In the genomic region with DNA sequence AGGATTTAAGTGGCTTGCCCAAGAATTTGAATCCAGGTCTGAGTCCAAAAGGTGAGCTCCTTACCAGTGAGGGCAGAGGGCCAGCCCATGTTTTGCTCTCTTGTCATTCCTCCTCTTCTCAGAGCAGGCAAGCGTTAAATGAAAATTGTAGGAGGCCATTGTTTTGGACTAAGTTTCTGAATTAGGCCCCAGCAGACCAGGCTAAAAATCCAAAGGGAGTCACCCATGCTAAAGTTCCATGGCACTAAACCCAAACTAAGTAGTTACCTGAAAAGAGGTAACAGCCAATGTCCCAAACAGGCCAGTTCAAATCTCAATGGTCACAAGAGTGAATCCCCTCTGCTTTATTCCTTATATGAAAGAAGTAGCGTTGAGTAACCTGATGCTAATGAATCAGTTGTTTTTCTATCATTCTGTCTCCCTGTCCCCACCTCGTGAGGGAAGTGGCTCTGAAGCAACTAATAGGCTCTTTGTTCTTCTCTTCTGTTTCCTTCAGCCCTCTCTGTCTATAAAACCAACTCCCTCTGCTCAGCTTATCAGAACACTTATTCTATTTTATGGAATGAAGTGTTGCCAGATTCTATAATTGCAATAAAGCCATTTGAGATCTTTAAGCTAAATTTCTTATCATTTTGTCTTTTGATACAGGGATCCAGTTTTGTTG, we compare ENCODE assay signal across 29 cellular contexts. TPM values are rescaled to one million over a fixed set of nuclear protein-coding genes. Genes with fewer than 3 reads are reported as not detected.
A peak's percentile ranks its signal among the peaks of the same experiment; 100 is the strongest.
DNase-seq lines count a peak whose midpoint lies in the region; ATAC-seq, FAIRE-seq and TF ChIP-seq lines count a peak whose summit lies in the region.
"Had no signal": no experiment of that assay in that cellular context is flagged by ENCODE, and none has a peak within 500 bp of the region (broad histone marks: within the 10 kb centered on the region; RNA-seq: fewer than 3 reads in every experiment).

No MANE protein-coding gene starts in this region.

- CTCF ChIA-PET in GM12878 (lab: Yijun Ruan, JAX), result interaction anchor here (0.8 to 17.5 kb wide), 13 partner anchors 9 to 393 kb away, joined by 3 to 359 read pairs (median 5); partner anchors contain the start of gene SLC29A3

- SMC1A ChIA-PET in GM12878 (lab: Charles Lee; ENCODE audit: uncharacterized antibody, unreplicated experiment), result interaction anchor here (0.6 to 18.0 kb wide), 8 partner anchors 10 to 319 kb away, joined by 3 to 249 read pairs (median 5); partner anchors contain the start of gene SLC29A3

- POLR2A ChIA-PET in GM12878 (lab: Charles Lee), result interaction anchor here (1.3 to 4.5 kb wide), 2 partner anchors 13 to 61 kb away, joined by 4 to 26 read pairs; partner anchors contain the start of gene SLC29A3

- H3K4me3 ChIP-seq in DOHH2 (ENCODE audit: low read length) (peak overlapping the region; percentile 30), GM12878 (no peak overlapping the region), neutrophil (ENCODE audit: low read depth in 1 of 2, low read length in 1 of 2) (no peak overlapping the region)
- H3K4me3 ChIP-seq: A549, gastroesophageal sphincter, hepatocyte had no signal

- H2AFZ ChIP-seq in GM12878 (ENCODE audit: control insufficient read depth, low read depth, low read length), result no peak overlapping the region
- H2AFZ ChIP-seq: hepatocyte had no signal

- H3K4me1 ChIP-seq in DOHH2 (ENCODE audit: control insufficient read depth, low read length), result peaks cover 39% of the 10 kb centered on the region
- peaks cover 29% of the 10 kb centered on the region for H3K4me1 ChIP-seq in GM12878 (ENCODE audit: control insufficient read depth, insufficient read depth, low read length)
- H3K4me1 ChIP-seq in neutrophil (ENCODE audit: control insufficient read depth in 1 of 2, insufficient read depth in 1 of 2, low read depth in 1 of 2, low read length in 1 of 2), result peaks cover 21 to 23% of the 10 kb centered on the region in 2 experiments

- H3K27ac ChIP-seq in DOHH2 (ENCODE audit: low read depth, low read length) (no peak overlapping the region), GM12878 (ENCODE audit: control insufficient read depth, insufficient read depth) (no peak overlapping the region), neutrophil (peak overlapping the region; percentile 69)
- H3K27ac ChIP-seq: A549, hepatocyte had no signal

- no peak for TF ChIP-seq EP300 in GM12878 (IDR thresholded peaks at IDR 0.05; ENCODE audit: borderline replicate concordance in 1 of 2, control insufficient read depth in 1 of 2, low read depth in 2 of 2, low read length in 2 of 2)

- in situ Hi-C loops in GM12878 (cut with MboI), result no loop called here

- no peak for TF ChIP-seq POLR2A in GM12878 (IDR thresholded peaks at IDR 0.05; ENCODE audit: low read depth, low read length)

- H3K36me3 ChIP-seq in DOHH2 (ENCODE audit: control insufficient read depth, low read length) (no peaks in the 10 kb centered on the region), GM12878 (ENCODE audit: control insufficient read depth in 2 of 2, insufficient read depth in 2 of 2, low read length in 1 of 2) (no peaks in the 10 kb centered on the region), neutrophil (no peaks in the 10 kb centered on the region)
- H3K36me3 ChIP-seq: gastroesophageal sphincter had no signal

- H3K79me2 ChIP-seq in DOHH2 (ENCODE audit: control insufficient read depth, low read length) (no peaks in the 10 kb centered on the region), GM12878 (ENCODE audit: control insufficient read depth, insufficient read depth, low read length) (no peaks in the 10 kb centered on the region)
- H3K79me2 ChIP-seq: hepatocyte had no signal

- DNase-seq in Ammon's horn (ENCODE audit: low spot score) (peak; percentile 35), GM12878 (ENCODE audit: low read depth, low spot score) (no peak), DMS 273 (lab: John Stamatoyannopoulos, UW; ENCODE audit: unreplicated experiment) (no peak), SW480 (ENCODE audit: low spot score) (no peak), SHP77 (lab: John Stamatoyannopoulos, UW) (no peak), NCI-H2081 (lab: John Stamatoyannopoulos, UW) (no peak)
- DNase-seq: activated CD4-positive, alpha-beta T cell treated with anti-CD3 and anti-CD28 coated beads for 48 hours; activated gamma-delta T cell treated with Interleukin-2 at 50 U/mL for 16 hours; activated T-cell treated with anti-CD3 and anti-CD28 coated beads, Interleukin-2, amount 50 U/mL, for 1 hour; central memory CD4-positive, alpha-beta T cell; EL; GOT3; HFFc6; left cardiac atrium; mesendoderm; NCI-H2029 treated with DMSO at 0.1 percent for 48 hours; NCI-H345; NCI-H774; occipital lobe; stimulated activated CD4-positive, alpha-beta T cell treated with anti-CD3 and anti-CD28 coated beads, Interleukin-15, amount 100 ng/mL, for 24 hours; stimulated activated naive CD4-positive, alpha-beta T cell; trophoblast cell had no signal

- WGBS in GM12878 (ENCODE audit: insufficient coverage, insufficient replicate concordance, low lambda C conversion rate, missing lambda C conversion rate), result 57% methylated on average over 3 of the region's 3 CpGs

- no peak for TF ChIP-seq CTCF in DOHH2 (IDR thresholded peaks at IDR 0.05; ENCODE audit: low read depth, low read length, poor library complexity, severe bottlenecking)
- TF ChIP-seq CTCF in GM12878 (IDR thresholded peaks at IDR 0.05 in 2 of 3, conservative IDR thresholded peaks at IDR 0.05 in 1 of 3; ENCODE audit: control insufficient read depth in 2 of 3, extremely low read depth in 1 of 3, insufficient read depth in 1 of 3, low read depth in 3 of 3, low read length in 3 of 3), result no peak
- TF ChIP-seq CTCF in neutrophil (IDR thresholded peaks at IDR 0.05), result no peak

- intact Hi-C loops in GM12878 (cut with micrococcal nuclease; ENCODE audit: unreplicated experiment), result loop anchor here (5.0 kb wide), 1 partner anchor 668 kb away; no protein-coding TSS in a partner anchor

- no peak overlapping the region for H3K9ac ChIP-seq in GM12878 (ENCODE audit: control insufficient read depth, insufficient read depth, low read length)

- TF ChIP-seq RAD21 in GM12878 (IDR thresholded peaks at IDR 0.05; ENCODE audit: insufficient read depth, low read depth, low read length), result no peak

- H4K20me1 ChIP-seq in DOHH2 (ENCODE audit: control insufficient read depth, insufficient read depth, low read depth, low read length) (no peaks in the 10 kb centered on the region), GM12878 (ENCODE audit: control insufficient read depth, insufficient read depth) (no peaks in the 10 kb centered on the region)

- peaks cover 9% of the 10 kb centered on the region; the same call in 1 of the 2 replicates for H3F3A ChIP-seq in DOHH2 (ENCODE audit: control insufficient read depth, insufficient read depth)

- no peaks in the 10 kb centered on the region for H3K9me3 ChIP-seq in DOHH2 (ENCODE audit: control insufficient read depth, insufficient read depth, low read length)
- H3K9me3 ChIP-seq in GM12878 (replicated peaks; ENCODE audit: control insufficient read depth, insufficient read depth, low read length), result no peaks in the 10 kb centered on the region
- H3K9me3 ChIP-seq in neutrophil, result no peaks in the 10 kb centered on the region
- H3K9me3 ChIP-seq: A549, gastroesophageal sphincter had no signal

- ATAC-seq in GM12878, result no peak
- ATAC-seq: A549, gastroesophageal sphincter, HepG2, left cardiac atrium had no signal

- no peak for FAIRE-seq in GM12878 (lab: Jason Lieb, UNC)
- FAIRE-seq: A549, astrocyte, HepG2 had no signal

- H3K9me2 ChIP-seq in DOHH2 (replicated peaks; ENCODE audit: control insufficient read depth, low read length), result no peaks in the 10 kb centered on the region

- peak overlapping the region; percentile 51 for H3K4me2 ChIP-seq in DOHH2 (ENCODE audit: low read length)
- H3K4me2 ChIP-seq in GM12878 (ENCODE audit: control insufficient read depth, insufficient read depth), result 0 out of 2 replicates have a peak overlapping the region, but pooled peaks have one; percentile 41
- H3K4me2 ChIP-seq: A549, hepatocyte had no signal

- BruUV-seq in GM12878 (replicated peaks; lab: Mats Ljungman, UMichigan), result no TSS peak

- RAD21 ChIA-PET in GM12878 (lab: Charles Lee; ENCODE audit: unreplicated experiment), result interaction anchor here (1.1 to 7.2 kb wide), 3 partner anchors 9 to 66 kb away, joined by 3 to 77 read pairs (median 6); partner anchors contain the start of gene SLC29A3

- H3K27me3 ChIP-seq in DOHH2 (ENCODE audit: control insufficient read depth, low read length) (no peaks in the 10 kb centered on the region), GM12878 (replicated peaks in 1 of 2; ENCODE audit: control insufficient read depth in 2 of 2, insufficient read depth in 2 of 2, low read length in 1 of 2) (no peaks in the 10 kb centered on the region), neutrophil (no peaks in the 10 kb centered on the region)
- H3K27me3 ChIP-seq: gastroesophageal sphincter, hepatocyte had no signal

TF ChIP-seq in GM12878, 131 proteins besides CTCF, POLR2A, EP300 and RAD21 (continues in another document):
- TF ChIP-seq LARP7 (IDR thresholded peaks at IDR 0.05) (no peak), BHLHE40 (IDR thresholded peaks at IDR 0.05; ENCODE audit: borderline replicate concordance in 1 of 2, low read depth in 2 of 2, low read length in 1 of 2) (no peak), ZNF207 (IDR thresholded peaks at IDR 0.05; ENCODE audit: borderline replicate concordance) (no peak), NRF1 (conservative IDR thresholded peaks at IDR 0.05; ENCODE audit: low read depth, low read length) (no peak), TCF3 (IDR thresholded peaks at IDR 0.05; ENCODE audit: borderline replicate concordance, insufficient read depth, low read depth, low read length) (no peak), HDAC2 (IDR thresholded peaks at IDR 0.05) (no peak), ATF7 (IDR thresholded peaks at IDR 0.05; ENCODE audit: low read depth) (no peak)

RNA-seq across cellular contexts. Expression of gene CDH23, which starts 17.5 kb away (rescaled TPM):
- total RNA-seq in GM12878 (2013; cell fraction: nucleolus; rRNA removed), result 0.65 and 1.0 TPM in 2 replicates
- total RNA-seq in GM12878 (2014; rRNA removed) (0.22 and 0.40 TPM in 2 replicates), GM12878 (2014; rRNA removed; fragmentation: Illumina TruSeq; extraction: Trizol) (0.14 and 0.22 TPM in 2 replicates), GM12878 (2021) (0.16 and 0.26 TPM in 2 replicates)
- 0.05 TPM for polyA plus RNA-seq in GM12878 (2011; ENCODE audit: low read depth)
- polyA plus RNA-seq in GM12878 (2011; rRNA removed) (0.04 and 0.12 TPM in 2 replicates), GM12878 (2014; fragmentation: Illumina TruSeq; extraction: Trizol) (0.03 and 0.13 TPM in 2 replicates), GM12878 (2014; fragmentation: Nextera tagmentation; extraction: Ambion mirVana) (under 1 TPM in 1 of 2 experiments, not detected in 1; 0.09 TPM), GM12878 (2014; rRNA removed) (0.15 and 0.34 TPM in 2 replicates), GM12878 (2016; fragmentation: Nextera tagmentation; extraction: Ambion mirVana) (under 1 TPM; 0.12 to 0.15 TPM)
- polyA plus RNA-seq in GM12878 (2011; cell fraction: cytosol; rRNA removed), result 0.10 and 0.12 TPM in 2 replicates
- 0.31 and 0.37 TPM in 2 replicates for polyA plus RNA-seq in GM12878 (2011; cell fraction: nucleus; rRNA removed)
- polyA plus RNA-seq in GM12878 (2012), result 0.18 and 0.25 TPM in 2 replicates
- 0.05 TPM in 1 of 2 replicates, not detected in the other for polyA minus RNA-seq in GM12878 (2011; rRNA and poly(A)+ RNA removed)
- not detected in 2 replicates for polyA minus RNA-seq in GM12878 (2011; cell fraction: cytosol; rRNA and poly(A)+ RNA removed)
- 0.10 TPM in 1 of 2 replicates, not detected in the other for polyA minus RNA-seq in GM12878 (2011; cell fraction: nucleus; rRNA and poly(A)+ RNA removed)
- total RNA-seq: astrocyte, HepG2 had no signal
